Comparison of ENCODE assay signal across 26 cellular contexts in genomic region chr10:76040107-76040829, GRCh38.
DNase-seq lines count a peak whose midpoint lies in the region; ATAC-seq, FAIRE-seq and TF ChIP-seq lines count a peak whose summit lies in the region.
"Had no signal": no experiment of that assay in that cellular context is flagged by ENCODE, and none has a peak within 500 bp of the region (broad histone marks: within the 10 kb centered on the region; RNA-seq: fewer than 3 reads in every experiment).

No MANE protein-coding gene starts in this region.

- peaks cover 12% of the 10 kb centered on the region for H3K9me3 Mint-ChIP-seq in astrocyte (ENCODE audit: unreplicated experiment)
- H3K9me3 Mint-ChIP-seq: natural killer cell had no signal

- DNase-seq in NCI-H748 (lab: John Stamatoyannopoulos, UW; ENCODE audit: unreplicated experiment) = peak; percentile 6
- no peak for DNase-seq in NCI-H748 treated with DMSO at 0.1 percent for 48 hours (lab: John Stamatoyannopoulos, UW)
- no peak for DNase-seq in astrocyte (ENCODE audit: low read depth)
- DNase-seq in foreskin keratinocyte = no peak
- DNase-seq in upper lobe of right lung = no peak
- no peak for DNase-seq in stimulated activated CD8-positive, alpha-beta memory T cell treated with anti-CD3 and anti-CD28 coated beads, Interleukin-4, amount 100 ng/mL, for 48 hours
- no peak for DNase-seq in GDM1 (lab: John Stamatoyannopoulos, UW)
- DNase-seq in NCI-H774 (lab: John Stamatoyannopoulos, UW) = no peak
- DNase-seq: activated CD4-positive, alpha-beta T cell treated with anti-CD3 and anti-CD28 coated beads, Interleukin-2, amount 50 U/mL, for 48 hours; activated T-cell treated with anti-CD3 and anti-CD28 coated beads for 4 hours; amniotic stem cell; C1 segment of cervical spinal cord; DMS153; effector memory CD4-positive, alpha-beta T cell; hippocampal formation; Karpas-422; natural killer cell; NCI-H1092 treated with DMSO at 0.1 percent for 48 hours; NCI-H2081 treated with DMSO at 0.1 percent for 48 hours; NCI-H510A; posterior cingulate gyrus; Right ventricle myocardium superior; stimulated activated naive CD8-positive, alpha-beta T cell treated with anti-CD3 and anti-CD28 coated beads, Interleukin-15, amount 100 ng/mL, for 72 hours; upper lobe of left lung had no signal

- H3K27ac ChIP-seq in astrocyte (ENCODE audit: low read depth, low read length) (no peak overlapping the region), foreskin keratinocyte (no peak overlapping the region), upper lobe of right lung (no peak overlapping the region)
- H3K27ac ChIP-seq: A549, upper lobe of left lung had no signal

- H3K27ac Mint-ChIP-seq in astrocyte (ENCODE audit: unreplicated experiment) = no peak overlapping the region
- H3K27ac Mint-ChIP-seq: natural killer cell; stimulated activated naive CD8-positive, alpha-beta T cell treated with anti-CD3 and anti-CD28 coated beads, Interleukin-15, amount 100 ng/mL, for 72 hours had no signal

- no peak overlapping the region for H3K9ac ChIP-seq in astrocyte (ENCODE audit: low read length)

- H3K27me3 ChIP-seq in astrocyte (ENCODE audit: insufficient read depth, low read length) = no peaks in the 10 kb centered on the region
- peaks cover 1% of the 10 kb centered on the region for H3K27me3 ChIP-seq in foreskin keratinocyte
- H3K27me3 ChIP-seq in upper lobe of right lung = no peaks in the 10 kb centered on the region
- H3K27me3 ChIP-seq: upper lobe of left lung had no signal

- H3K4me1 Mint-ChIP-seq in astrocyte (ENCODE audit: low read depth, unreplicated experiment) = peaks cover 11% of the 10 kb centered on the region
- H3K4me1 Mint-ChIP-seq: stimulated activated naive CD8-positive, alpha-beta T cell treated with anti-CD3 and anti-CD28 coated beads, Interleukin-15, amount 100 ng/mL, for 72 hours had no signal

- H2AFZ ChIP-seq in astrocyte (ENCODE audit: low read depth, low read length) = no peak overlapping the region

- no peaks in the 10 kb centered on the region for H3K9me3 ChIP-seq in astrocyte (ENCODE audit: insufficient read depth, low read depth, low read length)
- no peaks in the 10 kb centered on the region for H3K9me3 ChIP-seq in upper lobe of right lung

- no peaks in the 10 kb centered on the region for H3K36me3 ChIP-seq in astrocyte (ENCODE audit: insufficient read depth, low read length)
- H3K36me3 ChIP-seq in upper lobe of right lung = no peaks in the 10 kb centered on the region
- H3K36me3 ChIP-seq: upper lobe of left lung had no signal

- H3K4me3 ChIP-seq in astrocyte (ENCODE audit: insufficient read depth, low read depth, low read length) (no peak overlapping the region), upper lobe of right lung (no peak overlapping the region)
- H3K4me3 ChIP-seq: A549, upper lobe of left lung had no signal

- H3K4me3 Mint-ChIP-seq in astrocyte (ENCODE audit: unreplicated experiment) = peak overlapping the region; percentile 16
- H3K4me3 Mint-ChIP-seq: natural killer cell; stimulated activated naive CD8-positive, alpha-beta T cell treated with anti-CD3 and anti-CD28 coated beads, Interleukin-15, amount 100 ng/mL, for 72 hours had no signal

- no peaks in the 10 kb centered on the region for H4K20me1 ChIP-seq in astrocyte (ENCODE audit: insufficient read depth, low read length)

- H3K27me3 Mint-ChIP-seq in astrocyte (ENCODE audit: low read depth, unreplicated experiment) = peaks cover 12% of the 10 kb centered on the region
- H3K27me3 Mint-ChIP-seq: stimulated activated naive CD8-positive, alpha-beta T cell treated with anti-CD3 and anti-CD28 coated beads, Interleukin-15, amount 100 ng/mL, for 72 hours had no signal

- intact Hi-C loops in upper lobe of right lung (cut with DNase I) = no loop called here

- peaks cover 3% of the 10 kb centered on the region for H3K36me3 Mint-ChIP-seq in astrocyte (ENCODE audit: low read depth, unreplicated experiment)
- H3K36me3 Mint-ChIP-seq: natural killer cell had no signal

- ATAC-seq in foreskin keratinocyte = no peak
- no peak for ATAC-seq in upper lobe of right lung
- ATAC-seq: A549; natural killer cell; stimulated activated naive CD8-positive, alpha-beta T cell treated with anti-CD3 and anti-CD28 coated beads, Interleukin-15, amount 100 ng/mL, for 72 hours had no signal

- TF ChIP-seq CTCF in astrocyte (IDR thresholded peaks at IDR 0.05; ENCODE audit: insufficient read depth, low read depth, low read length) = no peak
- TF ChIP-seq CTCF in foreskin keratinocyte (conservative IDR thresholded peaks at IDR 0.05) = peak; percentile 28
- TF ChIP-seq CTCF in upper lobe of right lung (IDR thresholded peaks at IDR 0.05) = peak; percentile 5

- H3K4me1 ChIP-seq in astrocyte (ENCODE audit: insufficient read depth, low read length) (peaks cover 3% of the 10 kb centered on the region), foreskin keratinocyte (no peaks in the 10 kb centered on the region), upper lobe of right lung (no peaks in the 10 kb centered on the region)

- H3K4me2 ChIP-seq in astrocyte (ENCODE audit: low read length) = no peak overlapping the region
- H3K4me2 ChIP-seq: A549 had no signal

- FAIRE-seq in astrocyte (lab: Jason Lieb, UNC) = no peak
- FAIRE-seq: A549, GM12892 had no signal

- H3K79me2 ChIP-seq in astrocyte (ENCODE audit: insufficient read depth, low read length) = no peaks in the 10 kb centered on the region
